ENCODE assay signal across 13 cellular contexts in the genomic region with DNA sequence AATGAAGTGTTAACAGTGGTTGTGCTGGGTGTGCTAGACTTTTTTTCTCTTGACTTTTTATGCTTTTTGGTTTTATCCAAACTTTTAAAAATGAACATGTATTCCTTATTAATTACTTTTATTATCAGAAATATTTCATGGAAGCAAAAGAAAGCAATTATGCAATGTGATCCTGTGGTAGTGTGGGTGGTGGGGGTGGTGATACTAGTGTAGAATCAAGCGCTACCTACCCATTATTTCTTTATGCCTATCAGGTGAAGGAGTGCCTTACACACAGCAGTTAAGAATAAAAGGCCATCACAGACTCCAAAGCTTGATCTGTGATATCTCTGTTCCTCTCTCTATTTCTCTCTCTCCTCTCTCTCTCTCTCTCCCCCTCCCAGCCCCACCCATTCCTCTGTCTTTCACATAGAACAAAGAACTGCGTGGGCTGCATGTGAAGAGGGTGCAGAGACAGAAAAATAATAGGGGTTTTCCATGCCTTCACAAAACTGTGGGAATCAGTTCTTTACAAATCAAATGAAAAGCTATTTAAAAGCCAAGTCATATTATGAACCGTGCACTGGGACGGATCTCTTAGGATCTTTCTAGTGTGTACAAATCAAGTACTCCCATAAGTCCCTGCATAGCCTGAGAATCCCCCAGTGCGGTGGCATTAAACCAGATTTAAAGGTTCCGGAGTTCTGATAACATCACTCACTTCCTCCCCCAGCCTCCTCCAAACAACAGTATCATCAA.
DNase-seq lines count a peak whose midpoint lies in the region; ATAC-seq and TF ChIP-seq lines count a peak whose summit lies in the region.
"Had no signal": no experiment of that assay in that cellular context is flagged by ENCODE, and none has a peak within 500 bp of the region (broad histone marks: within the 10 kb centered on the region; RNA-seq: fewer than 3 reads in every experiment).

No MANE protein-coding gene starts in this region.

- no peaks in the 10 kb centered on the region for H3K9me3 Mint-ChIP-seq in stimulated activated effector memory CD8-positive, alpha-beta T cell treated with anti-CD3 and anti-CD28 coated beads, Interleukin-12 subunit alpha, Interleukin-12 subunit beta, amount 100 ng/mL, for 72 hours

- peaks cover 29% of the 10 kb centered on the region for H3K4me1 Mint-ChIP-seq in stimulated activated effector memory CD8-positive, alpha-beta T cell treated with anti-CD3 and anti-CD28 coated beads, Interleukin-12 subunit alpha, Interleukin-12 subunit beta, amount 100 ng/mL, for 72 hours

- TF ChIP-seq CTCF in fibroblast of pulmonary artery (IDR thresholded peaks at IDR 0.05; ENCODE audit: low read length, missing control alignments) (no peak), esophagus squamous epithelium (IDR thresholded peaks at IDR 0.05) (no peak)

- no peak overlapping the region for H3K27ac ChIP-seq in esophagus squamous epithelium
- H3K27ac ChIP-seq: tibial artery had no signal

- H3K27ac Mint-ChIP-seq in stimulated activated effector memory CD8-positive, alpha-beta T cell treated with anti-CD3 and anti-CD28 coated beads, Interleukin-12 subunit alpha, Interleukin-12 subunit beta, amount 100 ng/mL, for 72 hours: no peak overlapping the region

- no peaks in the 10 kb centered on the region for H3K4me1 ChIP-seq in esophagus squamous epithelium
- H3K4me1 ChIP-seq: tibial artery had no signal

- DNase-seq in activated CD8-positive, alpha-beta memory T cell treated with anti-CD3 and anti-CD28 coated beads, Interleukin-2, amount 50 U/mL, for 1 hour (ENCODE audit: extremely low read depth): peak; percentile 5
- DNase-seq in activated CD8-positive, alpha-beta memory T cell treated with anti-CD3 and anti-CD28 coated beads, Interleukin-2, amount 50 U/mL, for 48 hours: no peak
- DNase-seq in activated T-cell treated with anti-CD3 and anti-CD28 coated beads for 48 hours (ENCODE audit: low read depth) (peak; percentile 15), fibroblast of pulmonary artery (ENCODE audit: low read depth) (peak; percentile 14), NCI-H82 (lab: John Stamatoyannopoulos, UW) (no peak), esophagus squamous epithelium (lab: John Stamatoyannopoulos, UW) (no peak)
- DNase-seq in stimulated activated effector memory CD8-positive, alpha-beta T cell treated with anti-CD3 and anti-CD28 coated beads, Interleukin-12 subunit alpha, Interleukin-12 subunit beta, amount 100 ng/mL, for 72 hours (ENCODE audit: low spot score in 2 of 2): no peak
- DNase-seq: Calu3, MM.1S, right cardiac atrium, tibial artery had no signal

- H3K27me3 ChIP-seq in esophagus squamous epithelium: peaks cover 0 to 4% (median 0%) of the 10 kb centered on the region in 4 donors
- H3K27me3 ChIP-seq: tibial artery had no signal

- intact Hi-C loops in esophagus squamous epithelium (cut with DNase I): no loop called here

- H3K4me3 Mint-ChIP-seq in stimulated activated effector memory CD8-positive, alpha-beta T cell treated with anti-CD3 and anti-CD28 coated beads, Interleukin-12 subunit alpha, Interleukin-12 subunit beta, amount 100 ng/mL, for 72 hours: no peak overlapping the region

- peak; percentile 56 for ATAC-seq in stimulated activated effector memory CD8-positive, alpha-beta T cell treated with anti-CD3 and anti-CD28 coated beads, Interleukin-12 subunit alpha, Interleukin-12 subunit beta, amount 100 ng/mL, for 72 hours
- ATAC-seq in GM19395 (IDR thresholded peaks at IDR 0.05; ENCODE audit: unreplicated experiment): no peak
- ATAC-seq: left lobe of liver had no signal

- TF ChIP-seq POLR2A in esophagus squamous epithelium (IDR thresholded peaks at IDR 0.05): no peak

- no peaks in the 10 kb centered on the region for H3K36me3 Mint-ChIP-seq in stimulated activated effector memory CD8-positive, alpha-beta T cell treated with anti-CD3 and anti-CD28 coated beads, Interleukin-12 subunit alpha, Interleukin-12 subunit beta, amount 100 ng/mL, for 72 hours

- no peaks in the 10 kb centered on the region for H3K9me3 ChIP-seq in esophagus squamous epithelium
- H3K9me3 ChIP-seq: tibial artery had no signal

- H3K4me3 ChIP-seq in fibroblast of pulmonary artery (replicated peaks; ENCODE audit: low read depth, low read length) (no peak overlapping the region), esophagus squamous epithelium (no peak overlapping the region)
- H3K4me3 ChIP-seq: tibial artery had no signal

- 51 to 52% methylated on average over 6 of the region's 6 CpGs for WGBS in esophagus squamous epithelium, 2 donors

- no peaks in the 10 kb centered on the region for H3K36me3 ChIP-seq in esophagus squamous epithelium
- H3K36me3 ChIP-seq: tibial artery had no signal

Comparison
In these comparisons a context has a peak if more than half of its experiments do, and no peak if none do; other contexts are left out.
1. DNase-seq: peak in activated CD8-positive, alpha-beta memory T cell treated with anti-CD3 and anti-CD28 coated beads, Interleukin-2, amount 50 U/mL, for 1 hour (single experiment), activated T-cell treated with anti-CD3 and anti-CD28 coated beads for 48 hours (single experiment) and fibroblast of pulmonary artery (single experiment); none in activated CD8-positive, alpha-beta memory T cell treated with anti-CD3 and anti-CD28 coated beads, Interleukin-2, amount 50 U/mL, for 48 hours (single experiment), stimulated activated effector memory CD8-positive, alpha-beta T cell treated with anti-CD3 and anti-CD28 coated beads, Interleukin-12 subunit alpha, Interleukin-12 subunit beta, amount 100 ng/mL, for 72 hours (0 of 2), NCI-H82 (single experiment) and esophagus squamous epithelium (single experiment).